In genomic region chr13:52921194-52921593, GRCh38 we compare ENCODE assay signal across 10 cellular contexts.
DNase-seq lines count a peak whose midpoint lies in the region; ATAC-seq and FAIRE-seq lines count a peak whose summit lies in the region.
"Had no signal": no experiment of that assay in that cellular context is flagged by ENCODE, and none has a peak within 500 bp of the region (broad histone marks: within the 10 kb centered on the region; RNA-seq: fewer than 3 reads in every experiment).

No MANE protein-coding gene starts in this region.

- POLR2A ChIA-PET in CD8-positive, alpha-beta memory T cell (lab: Charles Lee): no interaction called here

- no peak for FAIRE-seq in frontal cortex (lab: Jason Lieb, UNC)

- in situ Hi-C loops in KBM-7 (cut with MboI; ENCODE audit: low pct_unique_long_range_greater_than_20kb, low sequenced_read_pairs): no loop called here

- H3K36me3 ChIP-seq in CD8-positive, alpha-beta memory T cell (ENCODE audit: insufficient read depth, low read length): no peaks in the 10 kb centered on the region

- H3K27me3 Mint-ChIP-seq in CD8-positive, alpha-beta memory T cell: peaks cover 6 to 7% of the 10 kb centered on the region in 2 donors

- no peak overlapping the region for H3K4me3 Mint-ChIP-seq in CD8-positive, alpha-beta memory T cell

- no peak overlapping the region for H3K4me3 ChIP-seq in CD8-positive, alpha-beta memory T cell (ENCODE audit: low read length)

- CTCF ChIA-PET in CD8-positive, alpha-beta memory T cell (lab: Charles Lee): no interaction called here

- H3K4me1 Mint-ChIP-seq in CD8-positive, alpha-beta memory T cell: no peaks in the 10 kb centered on the region

- no peaks in the 10 kb centered on the region for H3K4me1 ChIP-seq in CD8-positive, alpha-beta memory T cell (ENCODE audit: insufficient read depth, low read length)

- DNase-seq in KBM-7 (peak; percentile 46), pons (ENCODE audit: low spot score) (peak; percentile 83), frontal cortex (ENCODE audit: low spot score in 2 of 2) (no peak), NCI-H524 treated with DMSO at 0.1 percent for 48 hours (lab: John Stamatoyannopoulos, UW) (no peak)
- no peak for DNase-seq in CD8-positive, alpha-beta memory T cell
- DNase-seq: activated CD4-positive, alpha-beta T cell treated with anti-CD3 and anti-CD28 coated beads for 4 hours; NCI-H1417; right cardiac atrium had no signal

- H3K9me3 ChIP-seq in CD8-positive, alpha-beta memory T cell (ENCODE audit: low read length): no peaks in the 10 kb centered on the region

- H3K27ac Mint-ChIP-seq in CD8-positive, alpha-beta memory T cell: no peak overlapping the region

- H3K36me3 Mint-ChIP-seq in CD8-positive, alpha-beta memory T cell: no peaks in the 10 kb centered on the region

- no peak overlapping the region for H3K27ac ChIP-seq in CD8-positive, alpha-beta memory T cell (ENCODE audit: low read depth, low read length)

- peaks cover 0 to 11% (median 0%) of the 10 kb centered on the region in 5 donors for H3K9me3 Mint-ChIP-seq in CD8-positive, alpha-beta memory T cell

- ATAC-seq in GM19025 (IDR thresholded peaks at IDR 0.05; ENCODE audit: low read depth, unreplicated experiment): peak; percentile 83
- peak; percentile 96 for ATAC-seq in HG02678 (IDR thresholded peaks at IDR 0.05; ENCODE audit: unreplicated experiment)

- H3K27me3 ChIP-seq in CD8-positive, alpha-beta memory T cell (ENCODE audit: insufficient read depth, low read length, poor library complexity, severe bottlenecking): no peaks in the 10 kb centered on the region

Comparison
In these comparisons a context has a peak if more than half of its experiments do, and no peak if none do; other contexts are left out.
1. DNase-seq: peak in KBM-7 (single experiment) and pons (single experiment); none in frontal cortex (0 of 2), NCI-H524 treated with DMSO at 0.1 percent for 48 hours (single experiment) and CD8-positive, alpha-beta memory T cell (0 of 5).